Comparison of ENCODE assay signal across 10 cellular contexts in genomic region chr4:3036131-3036952, GRCh38. TPM values are rescaled to one million over a fixed set of nuclear protein-coding genes. Genes with fewer than 3 reads are reported as not detected.
"Had no signal": no experiment of that assay in that cellular context is flagged by ENCODE, and none has a peak within 500 bp of the region (broad histone marks: within the 10 kb centered on the region; RNA-seq: fewer than 3 reads in every experiment).

No MANE protein-coding gene starts in this region.

- H3K4me3 ChIP-seq: tibial artery had no signal

- H2AFZ ChIP-seq: parathyroid adenoma had no signal

- H3K36me3 ChIP-seq: gastrocnemius medialis, heart right ventricle, left ventricle myocardium inferior, tibial artery, uterus had no signal

- H3K9me3 Mint-ChIP-seq: activated CD4-positive, alpha-beta T cell treated with anti-CD3 and anti-CD28 coated beads, Interleukin-2, amount 10 ng/mL, durations not matched to agents 7 days and 5 days; activated T-cell treated with anti-CD3 and anti-CD28 coated beads, Interleukin-2, amount 50 U/mL, for 24 hours had no signal

- H3K27ac ChIP-seq: gastrocnemius medialis, heart right ventricle, parathyroid adenoma, tibial artery, uterus had no signal

- H3K4me1 ChIP-seq: parathyroid adenoma, uterus had no signal

- H3K79me2 ChIP-seq: parathyroid adenoma had no signal

- H3K27me3 ChIP-seq: gastrocnemius medialis, heart right ventricle, tibial artery, uterus had no signal

- H3K27ac Mint-ChIP-seq: activated T-cell treated with anti-CD3 and anti-CD28 coated beads, Interleukin-2, amount 50 U/mL, for 24 hours had no signal

- H3K4me3 Mint-ChIP-seq: activated CD4-positive, alpha-beta T cell treated with anti-CD3 and anti-CD28 coated beads, Interleukin-2, amount 10 ng/mL, durations not matched to agents 7 days and 5 days; activated T-cell treated with anti-CD3 and anti-CD28 coated beads, Interleukin-2, amount 50 U/mL, for 24 hours had no signal

- H3K9me3 ChIP-seq: gastrocnemius medialis, heart right ventricle, left ventricle myocardium inferior, tibial artery, uterus had no signal

- H3K9ac ChIP-seq: parathyroid adenoma had no signal

RNA-seq across cellular contexts. Expression of gene HTT-AS, which starts 38.0 kb away (rescaled TPM):
- polyA plus RNA-seq: adipose tissue, esophagus, heart right ventricle had no signal
